In genomic region chr16:30122621-30123160, GRCh38 we compare ENCODE assay signal across 8 cellular contexts. TPM values are rescaled to one million over a fixed set of nuclear protein-coding genes. Genes with fewer than 3 reads are reported as not detected.
DNase-seq lines count a peak whose midpoint lies in the region; ATAC-seq and TF ChIP-seq lines count a peak whose summit lies in the region.

No MANE protein-coding gene starts in this region.

- peaks cover 30% of the 10 kb centered on the region for H3K4me1 Mint-ChIP-seq in activated naive CD4-positive, alpha-beta T cell treated with anti-CD3 and anti-CD28 coated beads for 36 hours (ENCODE audit: low read depth)
- peaks cover 35% of the 10 kb centered on the region for H3K4me1 Mint-ChIP-seq in nephron progenitor cell

- 0 to 1% methylated on average over 30 to 41 of the region's 41 CpGs for WGBS in esophagus, 2 donors

- peak overlapping the region; percentile 88 for H3K4me3 Mint-ChIP-seq in activated naive CD4-positive, alpha-beta T cell treated with anti-CD3 and anti-CD28 coated beads for 36 hours
- H3K4me3 Mint-ChIP-seq in nephron progenitor cell = peak overlapping the region; percentile 90

- peak overlapping the region; percentile 70 for H3K4me3 ChIP-seq in WERI-Rb-1 (ENCODE audit: low read depth, low read length)
- H3K4me3 ChIP-seq in esophagus (ENCODE audit: low read depth in 1 of 2, low read length in 2 of 2) = peak overlapping the region; percentile 59 to 78

- H3K36me3 ChIP-seq in WERI-Rb-1 (peaks cover 24% of the 10 kb centered on the region), esophagus (ENCODE audit: control insufficient read depth in 2 of 2, insufficient read depth in 2 of 2, low read length in 1 of 2) (peaks cover 5 to 11% of the 10 kb centered on the region in 2 donors)

- H3K9me3 Mint-ChIP-seq in activated naive CD4-positive, alpha-beta T cell treated with anti-CD3 and anti-CD28 coated beads for 36 hours = no peaks in the 10 kb centered on the region
- H3K9me3 Mint-ChIP-seq in nephron progenitor cell = no peaks in the 10 kb centered on the region

- no peaks in the 10 kb centered on the region for H3K27me3 Mint-ChIP-seq in activated naive CD4-positive, alpha-beta T cell treated with anti-CD3 and anti-CD28 coated beads for 36 hours (ENCODE audit: low read depth)
- H3K27me3 Mint-ChIP-seq in nephron progenitor cell (ENCODE audit: low read depth, poor library complexity) = peaks cover 12% of the 10 kb centered on the region

- H3K27ac Mint-ChIP-seq in activated naive CD4-positive, alpha-beta T cell treated with anti-CD3 and anti-CD28 coated beads for 36 hours = peak overlapping the region; percentile 85
- peak overlapping the region; percentile 45 for H3K27ac Mint-ChIP-seq in nephron progenitor cell

- intact Hi-C loops in activated naive CD4-positive, alpha-beta T cell treated with anti-CD3 and anti-CD28 coated beads for 36 hours (cut with micrococcal nuclease) = loop anchor here (1.0 to 5.0 kb wide), 4 partner anchors 26 to 490 kb away; partner anchors contain the start of genes YPEL3 and ZNF689
- intact Hi-C loops in posterior vena cava (cut with DNase I) = no loop called here

- no peaks in the 10 kb centered on the region for H3K9me3 ChIP-seq in WERI-Rb-1 (ENCODE audit: severe bottlenecking)
- H3K9me3 ChIP-seq in esophagus (ENCODE audit: control insufficient read depth in 2 of 2, insufficient read depth in 1 of 2, low read depth in 1 of 2, low read length in 1 of 2) = no peaks in the 10 kb centered on the region

- CTCF ChIA-PET in activated naive CD4-positive, alpha-beta T cell treated with anti-CD3 and anti-CD28 coated beads for 36 hours (lab: Charles Lee) = no interaction called here

- peaks cover 3 to 10% of the 10 kb centered on the region in 2 donors for H3K4me1 ChIP-seq in esophagus (ENCODE audit: control insufficient read depth in 2 of 2, insufficient read depth in 2 of 2, low read length in 1 of 2)

- H3K36me3 Mint-ChIP-seq in activated naive CD4-positive, alpha-beta T cell treated with anti-CD3 and anti-CD28 coated beads for 36 hours (ENCODE audit: low read depth) = peaks cover 1% of the 10 kb centered on the region
- H3K36me3 Mint-ChIP-seq in nephron progenitor cell (ENCODE audit: low read depth) = peaks cover 30% of the 10 kb centered on the region

- no peak for DNase-seq in activated naive CD4-positive, alpha-beta T cell treated with anti-CD3 and anti-CD28 coated beads for 36 hours
- DNase-seq in activated naive CD4-positive, alpha-beta T cell (lab: John Stamatoyannopoulos, UW) = no peak
- DNase-seq in WERI-Rb-1 = no peak
- no peak for DNase-seq in nephron progenitor cell
- DNase-seq in posterior vena cava (ENCODE audit: low spot score) = no peak
- DNase-seq in kidney tubule cell (ENCODE audit: low spot score) = no peak

- no peaks in the 10 kb centered on the region for H3K27me3 ChIP-seq in WERI-Rb-1 (ENCODE audit: insufficient read depth, low read depth, severe bottlenecking)
- no peaks in the 10 kb centered on the region for H3K27me3 ChIP-seq in esophagus (ENCODE audit: control insufficient read depth in 1 of 2, insufficient read depth in 2 of 2, low read length in 2 of 2)

- no peak for ATAC-seq in HG03135 (IDR thresholded peaks at IDR 0.05; ENCODE audit: unreplicated experiment)

- TF ChIP-seq CTCF in WERI-Rb-1 (IDR thresholded peaks at IDR 0.05; ENCODE audit: low read depth, low read length) (no peak), nephron progenitor cell (IDR thresholded peaks at IDR 0.05) (no peak)

- H3K27ac ChIP-seq in WERI-Rb-1 (peak overlapping the region; percentile 64), esophagus (ENCODE audit: low read depth in 2 of 2, low read length in 1 of 2) (peak overlapping the region; percentile 86 to 95)

RNA-seq across cellular contexts. Expression of gene MAPK3, which starts 0.3 kb away (rescaled TPM):
- 10 to 100 TPM; 64.3 to 64.5 TPM for total RNA-seq in activated naive CD4-positive, alpha-beta T cell treated with anti-CD3 and anti-CD28 coated beads for 36 hours
- polyA plus RNA-seq in esophagus = 100 to 1,000 TPM; 120 to 126 TPM
- total RNA-seq in posterior vena cava = 10 to 100 TPM; 77.9 to 84.2 TPM

RNA-seq across cellular contexts. Expression of gene GDPD3, which starts 9.4 kb away (rescaled TPM):
- total RNA-seq in activated naive CD4-positive, alpha-beta T cell treated with anti-CD3 and anti-CD28 coated beads for 36 hours = 10 to 100 TPM in 1 of 2 experiments, 1 to 10 TPM in 1; 9.1 to 10.3 TPM
- polyA plus RNA-seq in esophagus = 10 to 100 TPM; 49.2 to 82.8 TPM
- 1 to 10 TPM; 3.7 to 4.0 TPM for total RNA-seq in posterior vena cava

RNA-seq across cellular contexts. Expression of gene YPEL3, which starts 26.7 kb away (rescaled TPM):
- total RNA-seq in activated naive CD4-positive, alpha-beta T cell treated with anti-CD3 and anti-CD28 coated beads for 36 hours = 10 to 100 TPM; 24.6 to 27.3 TPM
- polyA plus RNA-seq in esophagus = 100 to 1,000 TPM in 1 of 2 donors, 10 to 100 TPM in 1; 73.6 to 183 TPM
- 10 to 100 TPM; 26.1 to 31.4 TPM for total RNA-seq in posterior vena cava

RNA-seq across cellular contexts. Expression of gene TBX6, which starts 31.0 kb away (rescaled TPM):
- 1 to 10 TPM; 3.6 to 4.7 TPM for total RNA-seq in activated naive CD4-positive, alpha-beta T cell treated with anti-CD3 and anti-CD28 coated beads for 36 hours
- polyA plus RNA-seq in esophagus = 10 to 100 TPM in 1 of 2 donors, 1 to 10 TPM in 1; 6.2 to 15.8 TPM
- under 1 TPM; 0.46 to 0.57 TPM for total RNA-seq in posterior vena cava

RNA-seq across cellular contexts. Expression of gene PPP4C, which starts 46.9 kb away (rescaled TPM):
- 100 to 1,000 TPM; 104 to 105 TPM for total RNA-seq in activated naive CD4-positive, alpha-beta T cell treated with anti-CD3 and anti-CD28 coated beads for 36 hours
- polyA plus RNA-seq in esophagus = 100 to 1,000 TPM; 113 TPM
- total RNA-seq in posterior vena cava = 10 to 100 TPM; 40.0 to 46.9 TPM
